ENCODE assay signal across 1 cellular context in genomic region chr1:72013161-72013560, GRCh38.
TF ChIP-seq lines count a peak whose summit lies in the region.

No MANE protein-coding gene starts in this region.

TF ChIP-seq in H1, 55 proteins besides CTCF, POLR2A, EP300 and RAD21 (continued from another document):
- TF ChIP-seq JUN (IDR thresholded peaks at IDR 0.05; ENCODE audit: low read depth, low read length) (no peak), KDM1A (IDR thresholded peaks at IDR 0.05; ENCODE audit: borderline replicate concordance, low read length) (no peak), BCL11A (IDR thresholded peaks at IDR 0.05; ENCODE audit: low read depth in 2 of 2, low read length in 2 of 2) (no peak), E2F6 (IDR thresholded peaks at IDR 0.05) (no peak), EGR1 (IDR thresholded peaks at IDR 0.05; ENCODE audit: borderline replicate concordance, low read depth, low read length) (no peak), FOSL1 (IDR thresholded peaks at IDR 0.05; ENCODE audit: insufficient read depth, low read depth, low read length) (no peak), CHD1 (IDR thresholded peaks at IDR 0.05; ENCODE audit: low read depth, low read length) (no peak), NANOG (IDR thresholded peaks at IDR 0.05; ENCODE audit: insufficient read depth, low read depth, low read length, poor library complexity, severe bottlenecking) (no peak)
